In genomic region chr6:56708810-56709597, GRCh38 we compare ENCODE assay signal across 8 cellular contexts.
A peak's percentile ranks its signal among the peaks of the same experiment; 100 is the strongest.
DNase-seq lines count a peak whose midpoint lies in the region; ATAC-seq and TF ChIP-seq lines count a peak whose summit lies in the region.

No MANE protein-coding gene starts in this region.

- peak; percentile 68 for DNase-seq in GM03348 (ENCODE audit: low spot score)
- DNase-seq in fibroblast of the aortic adventitia (ENCODE audit: low read depth) = peak; percentile 92
- DNase-seq in psoas muscle = no peak

- peak overlapping the region; percentile 2 for H3K4me3 ChIP-seq in fibroblast of the aortic adventitia (ENCODE audit: low read depth, low read length)
- no peak overlapping the region for H3K4me3 ChIP-seq in psoas muscle

- peak overlapping the region; percentile 38 for H3K27ac ChIP-seq in psoas muscle

- no peaks in the 10 kb centered on the region for H3K36me3 ChIP-seq in psoas muscle (ENCODE audit: insufficient read depth in 1 of 2, low read depth in 1 of 2)

- peaks cover 40% of the 10 kb centered on the region for H3K4me1 ChIP-seq in psoas muscle

- intact Hi-C loops in psoas muscle (cut with DNase I) = loop anchor here (1.0 to 5.0 kb wide), 4 partner anchors 53 to 144 kb away; no protein-coding TSS in a partner anchor

- 37 to 51% (median 37%) methylated on average over 4 of the region's 4 CpGs for WGBS in psoas muscle, 3 donors

- no peaks in the 10 kb centered on the region for H3K9me3 ChIP-seq in psoas muscle

- peak; percentile 64 for TF ChIP-seq CTCF in LNCAP (IDR thresholded peaks at IDR 0.05)
- peak; percentile 58 for TF ChIP-seq CTCF in fibroblast of the aortic adventitia (IDR thresholded peaks at IDR 0.05; ENCODE audit: insufficient read depth, low read length)
- TF ChIP-seq CTCF in psoas muscle (IDR thresholded peaks at IDR 0.05) = peak; percentile 70

- H3K27me3 ChIP-seq in psoas muscle (ENCODE audit: insufficient read depth in 3 of 3, low read length in 2 of 3) = no peaks in the 10 kb centered on the region

- ATAC-seq in SK-N-SH treated with all-trans-retinoic acid at 6 μM for 48 hours = peak; percentile 69
- ATAC-seq in psoas muscle = peak in 2 of 4 donors; percentile 25 to 51
- ATAC-seq in GM19463 (IDR thresholded peaks at IDR 0.05; ENCODE audit: unreplicated experiment) = no peak
- no peak for ATAC-seq in GM18909 (IDR thresholded peaks at IDR 0.05; ENCODE audit: poor library complexity, unreplicated experiment)
- ATAC-seq in HG03520 (IDR thresholded peaks at IDR 0.05; ENCODE audit: unreplicated experiment) = no peak

TF ChIP-seq in SK-N-SH treated with all-trans-retinoic acid at 6 μM for 48 hours, 23 proteins besides CTCF, POLR2A, EP300 and RAD21:
- TF ChIP-seq RARB (CRISPR knock-in tag; IDR thresholded peaks at IDR 0.05) = no peak
- TF ChIP-seq ISL1 (CRISPR knock-in tag; IDR thresholded peaks at IDR 0.05) = 0 out of 2 replicates have a peak, but pooled peaks have one; percentile 6
TF ChIP-seq in SK-N-SH treated with all-trans-retinoic acid at 6 μM for 48 hours: peak in this region for 1.

Comparison
In these comparisons a context has a peak if more than half of its experiments do, and no peak if none do; other contexts are left out.
1. DNase-seq: peak in GM03348 (single experiment) and fibroblast of the aortic adventitia (single experiment); none in psoas muscle (0 of 2).
2. Peak in every context shown above with its lines, with median percentiles within 50 percentile points of each other: CTCF ChIP-seq.